Comparison of ENCODE assay signal across 8 cellular contexts in genomic region chr1:41802532-41803501, GRCh38.
A peak's percentile ranks its signal among the peaks of the same experiment; 100 is the strongest.
DNase-seq lines count a peak whose midpoint lies in the region; ATAC-seq and TF ChIP-seq lines count a peak whose summit lies in the region.

No MANE protein-coding gene starts in this region.

- H3K4me3 ChIP-seq in GM23338 = no peak overlapping the region
- no peak overlapping the region for H3K4me3 ChIP-seq in RWPE2 (ENCODE audit: severe bottlenecking)

- no peaks in the 10 kb centered on the region for H3F3A ChIP-seq in GM23338 (replicated peaks; ENCODE audit: low read depth)

- H4K20me1 ChIP-seq in GM23338 (replicated peaks; ENCODE audit: insufficient read depth) = no peaks in the 10 kb centered on the region

- TF ChIP-seq CTCF in GM23338 (conservative IDR thresholded peaks at IDR 0.05; ENCODE audit: low read depth in 2 of 2) (no peak), RWPE2 (IDR thresholded peaks at IDR 0.05; ENCODE audit: poor library complexity, severe bottlenecking) (no peak)

- no peaks in the 10 kb centered on the region for H3K9me2 ChIP-seq in GM23338 (ENCODE audit: insufficient read depth)

- H3K4me1 Mint-ChIP-seq in GM23338 = peaks cover 7% of the 10 kb centered on the region; the same call in 2 of the 3 replicates
- H3K4me1 Mint-ChIP-seq in stimulated activated effector memory CD8-positive, alpha-beta T cell treated with anti-CD3 and anti-CD28 coated beads, Interleukin-12 subunit alpha, Interleukin-12 subunit beta, amount 100 ng/mL, for 72 hours = peaks cover 85% of the 10 kb centered on the region

- H2AFZ ChIP-seq in GM23338 = 0 out of 2 replicates have a peak overlapping the region, but pooled peaks have one; percentile 47

- H3K27ac ChIP-seq in GM23338 (ENCODE audit: low read depth) (no peak overlapping the region), RWPE2 (ENCODE audit: poor library complexity, severe bottlenecking) (peak overlapping the region; percentile 84)

- no peaks in the 10 kb centered on the region for H3K79me2 ChIP-seq in GM23338 (replicated peaks; ENCODE audit: insufficient read depth)

- no peak for ATAC-seq in GM23338
- peak; percentile 62 for ATAC-seq in RWPE2 (ENCODE audit: low read depth)
- ATAC-seq in stimulated activated effector memory CD8-positive, alpha-beta T cell treated with anti-CD3 and anti-CD28 coated beads, Interleukin-12 subunit alpha, Interleukin-12 subunit beta, amount 100 ng/mL, for 72 hours = peak; percentile 9
- no peak for ATAC-seq in GM21526 (IDR thresholded peaks at IDR 0.05; ENCODE audit: low FRiP score, unreplicated experiment)
- ATAC-seq in stimulated activated naive CD8-positive, alpha-beta T cell treated with anti-CD3 and anti-CD28 coated beads, Interleukin-15, Interleukin-2, amounts not matched to agents 100 U/mL and 50 U/mL, for 24 hours = no peak

- H3K9me3 Mint-ChIP-seq in GM23338 = no peaks in the 10 kb centered on the region; the same call in 2 of the 3 replicates
- peaks cover 2% of the 10 kb centered on the region for H3K9me3 Mint-ChIP-seq in stimulated activated effector memory CD8-positive, alpha-beta T cell treated with anti-CD3 and anti-CD28 coated beads, Interleukin-12 subunit alpha, Interleukin-12 subunit beta, amount 100 ng/mL, for 72 hours

- DNase-seq in CD1c-positive myeloid dendritic cell (ENCODE audit: extremely low spot score) (peak; percentile 87), GM23338 (ENCODE audit: low spot score) (no peak), RWPE2 (ENCODE audit: low spot score) (no peak), germinal center (ENCODE audit: low spot score) (peak; percentile 24), NCI-H1930 (lab: John Stamatoyannopoulos, UW) (no peak)
- DNase-seq in stimulated activated effector memory CD8-positive, alpha-beta T cell treated with anti-CD3 and anti-CD28 coated beads, Interleukin-12 subunit alpha, Interleukin-12 subunit beta, amount 100 ng/mL, for 72 hours (ENCODE audit: low spot score in 2 of 2) = no peak
- no peak for DNase-seq in stimulated activated naive CD8-positive, alpha-beta T cell treated with anti-CD3 and anti-CD28 coated beads, Interleukin-15, Interleukin-2, amounts not matched to agents 100 U/mL and 50 U/mL, for 24 hours

- H3K4me1 ChIP-seq in GM23338 (ENCODE audit: insufficient read depth) (no peaks in the 10 kb centered on the region; the same call in 1 of the 2 replicates), RWPE2 (ENCODE audit: insufficient read depth, poor library complexity, severe bottlenecking) (peaks cover 27% of the 10 kb centered on the region)

- H3K4me2 ChIP-seq in GM23338 = no peak overlapping the region

- H3K27me3 ChIP-seq in GM23338 (ENCODE audit: insufficient read depth) = no peaks in the 10 kb centered on the region
- no peaks in the 10 kb centered on the region for H3K27me3 ChIP-seq in RWPE2 (ENCODE audit: insufficient read depth, poor library complexity, severe bottlenecking)

- H3K9me3 ChIP-seq in RWPE2 (ENCODE audit: severe bottlenecking) = no peaks in the 10 kb centered on the region

- no peak overlapping the region for H3K4me3 Mint-ChIP-seq in GM23338
- H3K4me3 Mint-ChIP-seq in stimulated activated effector memory CD8-positive, alpha-beta T cell treated with anti-CD3 and anti-CD28 coated beads, Interleukin-12 subunit alpha, Interleukin-12 subunit beta, amount 100 ng/mL, for 72 hours = peak overlapping the region; percentile 47

- peaks cover 6% of the 10 kb centered on the region for H3K27me3 Mint-ChIP-seq in GM23338 (ENCODE audit: insufficient read depth, low read depth, poor library complexity)

- no peak overlapping the region for H3K27ac Mint-ChIP-seq in GM23338
- peak overlapping the region; percentile 93 for H3K27ac Mint-ChIP-seq in stimulated activated effector memory CD8-positive, alpha-beta T cell treated with anti-CD3 and anti-CD28 coated beads, Interleukin-12 subunit alpha, Interleukin-12 subunit beta, amount 100 ng/mL, for 72 hours

- no peaks in the 10 kb centered on the region for H3K36me3 Mint-ChIP-seq in GM23338 (ENCODE audit: low read depth)
- H3K36me3 Mint-ChIP-seq in stimulated activated effector memory CD8-positive, alpha-beta T cell treated with anti-CD3 and anti-CD28 coated beads, Interleukin-12 subunit alpha, Interleukin-12 subunit beta, amount 100 ng/mL, for 72 hours = peaks cover 12% of the 10 kb centered on the region

- no peaks in the 10 kb centered on the region for H3K36me3 ChIP-seq in GM23338 (ENCODE audit: insufficient read depth)
- no peaks in the 10 kb centered on the region for H3K36me3 ChIP-seq in RWPE2 (ENCODE audit: low read depth)

TF ChIP-seq in GM23338, 12 proteins besides CTCF, POLR2A, EP300 and RAD21:
- TF ChIP-seq NANOG (IDR thresholded peaks at IDR 0.05; ENCODE audit: borderline replicate concordance) = no peak
- no peak for TF ChIP-seq REST (IDR thresholded peaks at IDR 0.05; ENCODE audit: unreplicated experiment)
- TF ChIP-seq ETS1 (IDR thresholded peaks at IDR 0.05) = no peak

Comparison
In these comparisons a context has a peak if more than half of its experiments do, and no peak if none do; other contexts are left out.
1. DNase-seq: peak in CD1c-positive myeloid dendritic cell (single experiment) and germinal center (single experiment); none in GM23338 (single experiment), RWPE2 (single experiment), stimulated activated effector memory CD8-positive, alpha-beta T cell treated with anti-CD3 and anti-CD28 coated beads, Interleukin-12 subunit alpha, Interleukin-12 subunit beta, amount 100 ng/mL, for 72 hours (0 of 2), NCI-H1930 (0 of 2) and stimulated activated naive CD8-positive, alpha-beta T cell treated with anti-CD3 and anti-CD28 coated beads, Interleukin-15, Interleukin-2, amounts not matched to agents 100 U/mL and 50 U/mL, for 24 hours (single experiment).
2. ATAC-seq: peak in RWPE2 (single experiment) and stimulated activated effector memory CD8-positive, alpha-beta T cell treated with anti-CD3 and anti-CD28 coated beads, Interleukin-12 subunit alpha, Interleukin-12 subunit beta, amount 100 ng/mL, for 72 hours (single experiment); none in GM23338 (single experiment), GM21526 (single experiment) and stimulated activated naive CD8-positive, alpha-beta T cell treated with anti-CD3 and anti-CD28 coated beads, Interleukin-15, Interleukin-2, amounts not matched to agents 100 U/mL and 50 U/mL, for 24 hours (single experiment).